8 cellular contexts compared by ENCODE assay signal in genomic region chr6:109383438-109383940, GRCh38. TPM values are rescaled to one million over a fixed set of nuclear protein-coding genes. Genes with fewer than 3 reads are reported as not detected.
DNase-seq lines count a peak whose midpoint lies in the region; ATAC-seq and TF ChIP-seq lines count a peak whose summit lies in the region.

No MANE protein-coding gene starts in this region.

- TF ChIP-seq CTCF in PC-3 (conservative IDR thresholded peaks at IDR 0.05; ENCODE audit: low read depth, low read length), result no peak

- no peaks in the 10 kb centered on the region for H3K9me2 ChIP-seq in PC-3 (replicated peaks; ENCODE audit: low read length)

- H3K4me3 ChIP-seq in PC-3 (ENCODE audit: low read length), result peak overlapping the region; percentile 95
- H3K4me3 ChIP-seq in trophoblast cell (ENCODE audit: low read depth, low read length), result no peak overlapping the region

- H4K20me1 ChIP-seq in PC-3 (ENCODE audit: low read length), result peaks cover 26% of the 10 kb centered on the region

- no CpG with 5 or more reads among the region's 5 CpGs for WGBS in trophoblast cell (ENCODE audit: extremely low coverage, insufficient coverage, insufficient read length)

- H3K27me3 ChIP-seq in PC-3 (ENCODE audit: low read length) (no peaks in the 10 kb centered on the region), trophoblast cell (ENCODE audit: insufficient read depth, low read length) (no peaks in the 10 kb centered on the region)

- H4K8ac ChIP-seq in trophoblast cell (ENCODE audit: low read depth, low read length), result no peak overlapping the region

- H2BK12ac ChIP-seq in trophoblast cell (ENCODE audit: low read length), result no peak overlapping the region

- POLR2A ChIA-PET in PC-3 (lab: Charles Lee; ENCODE audit: unreplicated experiment), result interaction anchor here (0.7 to 1.3 kb wide), 3 partner anchors 20 to 196 kb away, joined by 5 to 6 read pairs (median 6); no protein-coding TSS in a partner anchor

- no peak overlapping the region for H2BK5ac ChIP-seq in trophoblast cell (ENCODE audit: low read depth, low read length, poor library complexity)

- no peak overlapping the region for H4K12ac ChIP-seq in trophoblast cell (ENCODE audit: low read depth, low read length)

- no peaks in the 10 kb centered on the region for H3F3A ChIP-seq in PC-3 (ENCODE audit: low read length, unreplicated experiment)

- H3K79me2 ChIP-seq in PC-3 (ENCODE audit: low read length) (peaks cover 37% of the 10 kb centered on the region), trophoblast cell (ENCODE audit: control insufficient read depth, insufficient read depth, low read length, poor library complexity) (peaks cover 12% of the 10 kb centered on the region)

- BruUV-seq in PC-3 (replicated peaks; lab: Mats Ljungman, UMichigan), result no TSS peak

- intact Hi-C loops in PC-3 (cut with micrococcal nuclease), result loop anchor here (1.0 to 5.0 kb wide), 5 partner anchors 47 to 289 kb away; partner anchors contain the start of genes CEP57L1 and SESN1

- peaks cover 15% of the 10 kb centered on the region for H3K79me1 ChIP-seq in trophoblast cell (ENCODE audit: low read length)

- no peak overlapping the region for H3K23ac ChIP-seq in trophoblast cell (ENCODE audit: low read length)

- H3K9me3 ChIP-seq in PC-3 (ENCODE audit: low read length) (no peaks in the 10 kb centered on the region), trophoblast cell (ENCODE audit: insufficient read depth, low read depth, low read length) (no peaks in the 10 kb centered on the region)

- H3K4me2 ChIP-seq in PC-3 (ENCODE audit: low read length) (peak overlapping the region; percentile 87), trophoblast cell (ENCODE audit: low read length) (peak overlapping the region; percentile 72)

- no peak overlapping the region for H2BK120ac ChIP-seq in trophoblast cell (ENCODE audit: insufficient read depth, low read length, poor library complexity)

- H4K91ac ChIP-seq in trophoblast cell (ENCODE audit: low read depth, low read length), result no peak overlapping the region

- H3K9ac ChIP-seq in PC-3 (ENCODE audit: low read length) (peak overlapping the region; percentile 93), trophoblast cell (ENCODE audit: low read length) (no peak overlapping the region)

- peaks cover 8% of the 10 kb centered on the region for H3K36me3 ChIP-seq in PC-3 (ENCODE audit: low read depth, low read length)
- H3K36me3 ChIP-seq in trophoblast cell (ENCODE audit: control insufficient read depth in 1 of 2, insufficient read depth in 2 of 2, low read length in 2 of 2), result no peaks in the 10 kb centered on the region

- H3K4me1 ChIP-seq in PC-3 (ENCODE audit: insufficient read depth, low read length) (peaks cover 28% of the 10 kb centered on the region), trophoblast cell (ENCODE audit: control insufficient read depth in 1 of 2, insufficient read depth in 2 of 2, low read length in 2 of 2) (peaks cover 0 to 4% of the 10 kb centered on the region in 2 experiments)

- no peak overlapping the region for H2AK5ac ChIP-seq in trophoblast cell (ENCODE audit: low read length)

- no peak overlapping the region for H3K4ac ChIP-seq in trophoblast cell (ENCODE audit: low read depth, low read length)

- H3K27ac ChIP-seq in PC-3 (ENCODE audit: low read length), result peak overlapping the region; percentile 84
- peak overlapping the region; percentile 98 for H3K27ac ChIP-seq in epithelial cell of prostate
- peak overlapping the region; percentile 56 for H3K27ac ChIP-seq in trophoblast cell (ENCODE audit: low read depth, low read length)

- DNase-seq in ELF-1 (ENCODE audit: low read depth, low spot score), result peak; percentile 18
- no peak for DNase-seq in PC-3
- DNase-seq in epithelial cell of prostate (ENCODE audit: low read depth, low spot score), result no peak
- peak in 1 of 2 donors; percentile 41 for DNase-seq in trophoblast cell
- DNase-seq in SW480 (ENCODE audit: low spot score), result no peak
- DNase-seq in dermis blood vessel endothelial cell, result no peak
- no peak for DNase-seq in DMS 273 (lab: John Stamatoyannopoulos, UW; ENCODE audit: unreplicated experiment)

- no peak for ATAC-seq in PC-3
- ATAC-seq in HG03159 (IDR thresholded peaks at IDR 0.05; ENCODE audit: unreplicated experiment), result no peak

- H3K18ac ChIP-seq in trophoblast cell (ENCODE audit: low read length), result no peak overlapping the region

- H2AFZ ChIP-seq in PC-3 (ENCODE audit: low read length), result no peak overlapping the region
- H2AFZ ChIP-seq in trophoblast cell (ENCODE audit: insufficient read depth, low read length, poor library complexity), result no peak overlapping the region

- CTCF ChIA-PET in PC-3 (lab: Charles Lee), result interaction anchor here (0.9 to 1.9 kb wide), 4 partner anchors 10 to 289 kb away, joined by 3 to 8 read pairs (median 4); partner anchors contain the start of gene SESN1

- no peak overlapping the region for H3K14ac ChIP-seq in trophoblast cell (ENCODE audit: low read length)

RNA-seq across cellular contexts. Expression of gene CD164, which starts 1.2 kb away (rescaled TPM):
- total RNA-seq in PC-3 (2014; rRNA removed) (89.2 and 95.6 TPM in 2 replicates), dermis blood vessel endothelial cell (115 and 135 TPM in 2 replicates)
- polyA plus RNA-seq in trophoblast cell (2013), result 180 and 183 TPM in 2 replicates

RNA-seq across cellular contexts. Expression of gene PPIL6, which starts 56.9 kb away (rescaled TPM):
- total RNA-seq in PC-3 (2014; rRNA removed) (0.62 and 2.1 TPM in 2 replicates), dermis blood vessel endothelial cell (0.34 and 0.65 TPM in 2 replicates)
- polyA plus RNA-seq in trophoblast cell (2013), result 0.47 and 0.63 TPM in 2 replicates

RNA-seq across cellular contexts. Expression of gene SMPD2, which starts 57.0 kb away (rescaled TPM):
- total RNA-seq in PC-3 (2014; rRNA removed) (12.6 and 13.8 TPM in 2 replicates), dermis blood vessel endothelial cell (9.9 and 12.6 TPM in 2 replicates)
- polyA plus RNA-seq in trophoblast cell (2013), result 9.5 and 9.7 TPM in 2 replicates
